ENCODE assay signal across 1 cellular context in genomic region chr10:110762849-110763211, GRCh38.
TF ChIP-seq lines count a peak whose summit lies in the region.

No MANE protein-coding gene starts in this region.

TF ChIP-seq in HepG2, 621 proteins besides CTCF, POLR2A, EP300 and RAD21 (continued from another document):
- TF ChIP-seq ZNF142 (CRISPR knock-in tag; IDR thresholded peaks at IDR 0.05) (no peak), PHF21A (CRISPR knock-in tag; IDR thresholded peaks at IDR 0.05) (no peak), CENPT (CRISPR knock-in tag; IDR thresholded peaks at IDR 0.05; ENCODE audit: low read depth) (no peak), RFX5 (IDR thresholded peaks at IDR 0.05; ENCODE audit: low read depth, low read length) (no peak), ARNT (IDR thresholded peaks at IDR 0.05) (no peak), ZNF225 (CRISPR knock-in tag; IDR thresholded peaks at IDR 0.05) (no peak), ZNF44 (CRISPR knock-in tag; IDR thresholded peaks at IDR 0.05) (no peak), HMGXB4 (CRISPR knock-in tag; IDR thresholded peaks at IDR 0.05; ENCODE audit: borderline replicate concordance in 1 of 2, low read depth in 1 of 2) (no peak), DDIT3 (CRISPR knock-in tag; IDR thresholded peaks at IDR 0.05) (no peak), REST (IDR thresholded peaks at IDR 0.05; ENCODE audit: borderline replicate concordance in 1 of 2, low read depth in 1 of 2, low read length in 2 of 2) (no peak), HOXA7 (CRISPR knock-in tag; IDR thresholded peaks at IDR 0.05) (no peak), ATF4 (CRISPR knock-in tag; IDR thresholded peaks at IDR 0.05) (no peak), SMAD3 (CRISPR knock-in tag; IDR thresholded peaks at IDR 0.05) (no peak), YEATS4 (CRISPR knock-in tag; IDR thresholded peaks at IDR 0.05; ENCODE audit: borderline replicate concordance) (no peak), GLMP (CRISPR knock-in tag; IDR thresholded peaks at IDR 0.05; ENCODE audit: borderline replicate concordance) (no peak), NPAS2 (CRISPR knock-in tag; IDR thresholded peaks at IDR 0.05; ENCODE audit: borderline replicate concordance) (no peak), NCOR1 (IDR thresholded peaks at IDR 0.05; ENCODE audit: borderline replicate concordance, low read length) (no peak), EHMT2 (IDR thresholded peaks at IDR 0.05; ENCODE audit: borderline replicate concordance, low read depth, low read length) (no peak)
TF ChIP-seq in HepG2: peak in this region for 0.
